In the genomic region with DNA sequence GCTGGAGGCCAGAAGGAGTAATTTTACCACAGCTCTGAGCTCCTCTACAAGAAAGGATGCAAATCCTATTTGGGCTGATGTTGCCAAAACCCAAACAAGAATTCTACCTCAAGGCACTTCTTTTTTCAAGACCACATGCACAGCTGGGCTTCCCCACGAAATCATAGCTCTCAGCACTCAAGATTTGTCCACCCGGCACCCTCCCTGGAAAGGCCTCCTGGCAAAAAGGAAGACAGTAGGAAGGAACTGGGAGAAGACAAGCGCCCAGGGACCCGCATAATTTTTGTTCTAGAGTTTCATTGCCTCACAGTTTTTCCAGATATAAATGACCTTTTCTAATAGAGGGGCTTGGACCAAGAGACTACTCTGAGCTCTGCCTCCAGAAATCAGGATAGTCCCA, we compare ENCODE assay signal across 1 cellular context.
TF ChIP-seq lines count a peak whose summit lies in the region.

No MANE protein-coding gene starts in this region.

TF ChIP-seq in IMR-90, 13 proteins besides CTCF, POLR2A, EP300 and RAD21 (continued from another document):
- TF ChIP-seq BHLHE40 (IDR thresholded peaks at IDR 0.05; ENCODE audit: low read depth, low read length): no peak
